23 cellular contexts compared by ENCODE assay signal in genomic region chr3:141021261-141021660, GRCh38. TPM values are rescaled to one million over a fixed set of nuclear protein-coding genes. Genes with fewer than 3 reads are reported as not detected.
DNase-seq lines count a peak whose midpoint lies in the region; ATAC-seq and TF ChIP-seq lines count a peak whose summit lies in the region.
"Had no signal": no experiment of that assay in that cellular context is flagged by ENCODE, and none has a peak within 500 bp of the region (broad histone marks: within the 10 kb centered on the region; RNA-seq: fewer than 3 reads in every experiment).

No MANE protein-coding gene starts in this region.

- TF ChIP-seq POLR2A in testis (IDR thresholded peaks at IDR 0.05): no peak

- TF ChIP-seq CTCF in choroid plexus epithelial cell (conservative IDR thresholded peaks at IDR 0.05; ENCODE audit: low read depth, low read length) (no peak), testis (IDR thresholded peaks at IDR 0.05) (no peak)

- peak overlapping the region in 1 of 8 donors; percentile 48 for H3K27ac Mint-ChIP-seq in CD8-positive, alpha-beta memory T cell
- H3K27ac Mint-ChIP-seq: HFFc6 had no signal

- H3K27me3 ChIP-seq in testis: no peaks in the 10 kb centered on the region
- H3K27me3 ChIP-seq in CD8-positive, alpha-beta memory T cell (ENCODE audit: insufficient read depth, low read length, poor library complexity, severe bottlenecking): no peaks in the 10 kb centered on the region

- no peaks in the 10 kb centered on the region for H3K36me3 ChIP-seq in testis (ENCODE audit: low read depth, missing control alignments)
- H3K36me3 ChIP-seq in CD8-positive, alpha-beta memory T cell (ENCODE audit: insufficient read depth, low read length): no peaks in the 10 kb centered on the region
- H3K36me3 ChIP-seq: HAP-1 had no signal

- H3K36me3 Mint-ChIP-seq in CD8-positive, alpha-beta memory T cell: no peaks in the 10 kb centered on the region

- WGBS in testis, 2 donors: 98 to 100% methylated on average over 4 of the region's 4 CpGs

- POLR2A ChIA-PET in CD8-positive, alpha-beta memory T cell (lab: Charles Lee): no interaction called here

- H3K27me3 Mint-ChIP-seq in CD8-positive, alpha-beta memory T cell: peaks cover 0 to 2% of the 10 kb centered on the region in 2 donors

- no peak for ATAC-seq in HG03097 (IDR thresholded peaks at IDR 0.05; ENCODE audit: low FRiP score, unreplicated experiment)
- ATAC-seq: HepG2 had no signal

- H3K4me1 ChIP-seq in testis: no peaks in the 10 kb centered on the region
- H3K4me1 ChIP-seq in CD8-positive, alpha-beta memory T cell (ENCODE audit: insufficient read depth, low read length): peaks cover 4% of the 10 kb centered on the region
- H3K4me1 ChIP-seq: HAP-1 had no signal

- no peaks in the 10 kb centered on the region for H3K9me3 ChIP-seq in testis
- H3K9me3 ChIP-seq in CD8-positive, alpha-beta memory T cell (ENCODE audit: low read length): no peaks in the 10 kb centered on the region
- H3K9me3 ChIP-seq: HAP-1 had no signal

- no peak overlapping the region for H3K27ac ChIP-seq in testis
- no peak overlapping the region for H3K27ac ChIP-seq in CD8-positive, alpha-beta memory T cell (ENCODE audit: low read depth, low read length)
- H3K27ac ChIP-seq: HL-60, PC-9, RWPE1 had no signal

- no peak overlapping the region for H3K4me3 ChIP-seq in choroid plexus epithelial cell (ENCODE audit: low read depth, low read length)
- no peak overlapping the region for H3K4me3 ChIP-seq in testis
- no peak overlapping the region for H3K4me3 ChIP-seq in CD8-positive, alpha-beta memory T cell (ENCODE audit: low read length)
- H3K4me3 ChIP-seq: HAP-1, PC-9 had no signal

- H3K4me1 Mint-ChIP-seq in CD8-positive, alpha-beta memory T cell: peaks cover 9 to 27% (median 16%) of the 10 kb centered on the region in 3 donors

- H3K9me3 Mint-ChIP-seq in CD8-positive, alpha-beta memory T cell: no peaks in the 10 kb centered on the region

- CTCF ChIA-PET in CD8-positive, alpha-beta memory T cell (lab: Charles Lee): no interaction called here

- H3K4me3 Mint-ChIP-seq in CD8-positive, alpha-beta memory T cell: no peak overlapping the region
- H3K4me3 Mint-ChIP-seq: HFFc6 had no signal

- DNase-seq in LHCN-M2 (ENCODE audit: low read depth) (peak; percentile 61), amniotic epithelial cell (ENCODE audit: low read depth) (peak; percentile 42), choroid plexus epithelial cell (ENCODE audit: low read depth) (peak; percentile 3), stromal cell of bone marrow (ENCODE audit: low read depth) (peak; percentile 25), testis (no peak)
- no peak for DNase-seq in CD8-positive, alpha-beta memory T cell
- no peak for DNase-seq in activated CD4-positive, alpha-beta T cell treated with anti-CD3 and anti-CD28 coated beads, Interleukin-2, amount 50 U/mL, for 48 hours
- DNase-seq: GF-D8, GOT3, HFFc6, Karpas-422, NCI-H2081, NCI-H2227 treated with DMSO at 0.1 percent for 48 hours, NCI-H526 treated with DMSO at 0.1 percent for 48 hours, PC-9, SHP77 had no signal

- intact Hi-C loops in testis (cut with DNase I; ENCODE audit: low total_unique reads): no loop called here

RNA-seq across cellular contexts. Expression of gene SPSB4, which starts 29.9 kb away (rescaled TPM):
- 0.52 and 0.58 TPM in 2 replicates for total RNA-seq in LHCN-M2 (2014; rRNA removed)
- 0.36 TPM for polyA plus RNA-seq in LHCN-M2 (2012)
- total RNA-seq in testis: 10 to 100 TPM in 1 of 2 donors, 1 to 10 TPM in 1; 7.4 to 10.8 TPM
- 34.5 TPM for polyA plus RNA-seq in testis (ENCODE audit: insufficient read depth, low read depth, low replicate concordance)
- total RNA-seq in CD8-positive, alpha-beta memory T cell: not detected
- polyA plus RNA-seq in CD8-positive, alpha-beta memory T cell: not detected
- total RNA-seq: HepG2, HFFc6, MCF 10A, PC-9 had no signal
- polyA plus RNA-seq: BJ, HepG2 had no signal

Comparison
In these comparisons a context has a peak if more than half of its experiments do, and no peak if none do; other contexts are left out.
1. DNase-seq: peak in LHCN-M2 (single experiment), amniotic epithelial cell (single experiment), choroid plexus epithelial cell (single experiment) and stromal cell of bone marrow (single experiment); none in testis (single experiment), CD8-positive, alpha-beta memory T cell (0 of 5) and activated CD4-positive, alpha-beta T cell treated with anti-CD3 and anti-CD28 coated beads, Interleukin-2, amount 50 U/mL, for 48 hours (0 of 2).